In genomic region chr9:65676389-65676788, GRCh38 we compare ENCODE assay signal across 8 cellular contexts. TPM values are rescaled to one million over a fixed set of nuclear protein-coding genes. Genes with fewer than 3 reads are reported as not detected.
DNase-seq lines count a peak whose midpoint lies in the region; ATAC-seq, FAIRE-seq and TF ChIP-seq lines count a peak whose summit lies in the region.
"Not testable (repeated sequence)": the region's sequence is repeated elsewhere in the genome, so short reads cannot be mapped to it uniquely, and the experiment has no call there.

No MANE protein-coding gene starts in this region.

- intact Hi-C loops in A673 (cut with micrococcal nuclease; ENCODE audit: unreplicated experiment); PC-3 (cut with micrococcal nuclease); activated CD4-positive, alpha-beta memory T cell treated with anti-CD3 and anti-CD28 coated beads for 36 hours (cut with micrococcal nuclease); esophagus muscularis mucosa (cut with DNase I): not testable (repeated sequence)

- H3K9me3 Mint-ChIP-seq in GM23338; activated CD4-positive, alpha-beta memory T cell treated with anti-CD3 and anti-CD28 coated beads for 36 hours; astrocyte (ENCODE audit: unreplicated experiment); mesothelial cell of epicardium: not testable (repeated sequence)

- not testable (repeated sequence) for H3K27me3 Mint-ChIP-seq in GM23338 (ENCODE audit: insufficient read depth, low read depth, poor library complexity); activated CD4-positive, alpha-beta memory T cell treated with anti-CD3 and anti-CD28 coated beads for 36 hours; astrocyte (ENCODE audit: low read depth, unreplicated experiment); mesothelial cell of epicardium (ENCODE audit: low read depth)

- TF ChIP-seq CTCF in A673 (conservative IDR thresholded peaks at IDR 0.05; ENCODE audit: low read depth, low read length); GM23338 (conservative IDR thresholded peaks at IDR 0.05; ENCODE audit: low read depth in 2 of 2); PC-3 (conservative IDR thresholded peaks at IDR 0.05; ENCODE audit: low read depth, low read length); astrocyte (IDR thresholded peaks at IDR 0.05; ENCODE audit: insufficient read depth, low read depth, low read length); esophagus muscularis mucosa (IDR thresholded peaks at IDR 0.05); mesothelial cell of epicardium (IDR thresholded peaks at IDR 0.05; ENCODE audit: unreplicated experiment): not testable (repeated sequence)

- not testable (repeated sequence) for H2AFZ ChIP-seq in GM23338; PC-3 (ENCODE audit: low read length); astrocyte (ENCODE audit: low read depth, low read length)

- not testable (repeated sequence) for H3K4me1 ChIP-seq in A673 (ENCODE audit: insufficient read depth, low read length, poor library complexity, severe bottlenecking); GM23338 (ENCODE audit: insufficient read depth); PC-3 (ENCODE audit: insufficient read depth, low read length); astrocyte (ENCODE audit: insufficient read depth, low read length); esophagus muscularis mucosa

- H3K9ac ChIP-seq in PC-3 (ENCODE audit: low read length), result peak overlapping the region; percentile 40; the same call in 1 of the 2 replicates
- peak overlapping the region; percentile 69 for H3K9ac ChIP-seq in astrocyte (ENCODE audit: low read length)

- POLR2A ChIA-PET in A673 (lab: Charles Lee; ENCODE audit: low non-redundant PET); PC-3 (lab: Charles Lee; ENCODE audit: unreplicated experiment); activated CD4-positive, alpha-beta memory T cell treated with anti-CD3 and anti-CD28 coated beads for 36 hours (lab: Charles Lee): not testable (repeated sequence)

- TF ChIP-seq POLR2A in esophagus muscularis mucosa (IDR thresholded peaks at IDR 0.05; ENCODE audit: low read depth), result not testable (repeated sequence)

- H3K4me3 ChIP-seq in A673 (ENCODE audit: low read depth, low read length, poor library complexity, severe bottlenecking), result not testable (repeated sequence)
- H3K4me3 ChIP-seq in GM23338 (peak overlapping the region; percentile 56), PC-3 (ENCODE audit: low read length) (peak overlapping the region; percentile 58), astrocyte (ENCODE audit: insufficient read depth, low read depth, low read length) (peak overlapping the region; percentile 57), esophagus muscularis mucosa (peak overlapping the region in 2 of 4 donors; percentile 21 to 45)

- no CpG with 5 or more reads among the region's 11 CpGs for WGBS in esophagus muscularis mucosa

- not testable (repeated sequence) for ATAC-seq in GM23338, PC-3

- FAIRE-seq in astrocyte (lab: Jason Lieb, UNC), result not testable (repeated sequence)

- H4K20me1 ChIP-seq in GM23338 (replicated peaks; ENCODE audit: insufficient read depth); PC-3 (ENCODE audit: low read length); astrocyte (ENCODE audit: insufficient read depth, low read length): not testable (repeated sequence)

- H3K27me3 ChIP-seq in A673 (replicated peaks; ENCODE audit: insufficient read depth, low read depth, low read length, poor library complexity); PC-3 (ENCODE audit: low read length); astrocyte (ENCODE audit: insufficient read depth, low read length); esophagus muscularis mucosa: not testable (repeated sequence)
- peaks cover 11% of the 10 kb centered on the region; the same call in 1 of the 2 replicates for H3K27me3 ChIP-seq in GM23338 (ENCODE audit: insufficient read depth)

- not testable (repeated sequence) for H3K79me2 ChIP-seq in GM23338 (replicated peaks; ENCODE audit: insufficient read depth); PC-3 (ENCODE audit: low read length); astrocyte (ENCODE audit: insufficient read depth, low read length)

- not testable (repeated sequence) for H3K36me3 ChIP-seq in A673 (ENCODE audit: insufficient read depth, low read length, poor library complexity, severe bottlenecking); GM23338 (ENCODE audit: insufficient read depth); PC-3 (ENCODE audit: low read depth, low read length); astrocyte (ENCODE audit: insufficient read depth, low read length); esophagus muscularis mucosa

- not testable (repeated sequence) for H3K27ac ChIP-seq in A673 (ENCODE audit: low read depth, low read length, poor library complexity, severe bottlenecking); GM23338 (ENCODE audit: low read depth); PC-3 (ENCODE audit: low read length); astrocyte (ENCODE audit: low read depth, low read length)
- H3K27ac ChIP-seq in esophagus muscularis mucosa (replicated peaks in 1 of 4), result peak overlapping the region; percentile 55 to 76 (median 66)

- not testable (repeated sequence) for DNase-seq in A673 (ENCODE audit: low spot score); GM23338 (ENCODE audit: low spot score); PC-3; astrocyte (ENCODE audit: low read depth); esophagus muscularis mucosa (ENCODE audit: extremely low spot score); mesothelial cell of epicardium (ENCODE audit: low spot score in 2 of 2, unreplicated experiment in 2 of 2)
- DNase-seq in activated CD4-positive, alpha-beta memory T cell treated with anti-CD3 and anti-CD28 coated beads for 36 hours, result peak; percentile 54
- DNase-seq in stimulated activated CD4-positive, alpha-beta T cell treated with anti-CD3 and anti-CD28 coated beads, Interleukin-12 subunit alpha, Interleukin-12 subunit beta, amount 100 ng/mL, for 4 hours, result peak; percentile 1

- not testable (repeated sequence) for H3K36me3 Mint-ChIP-seq in GM23338 (ENCODE audit: low read depth); activated CD4-positive, alpha-beta memory T cell treated with anti-CD3 and anti-CD28 coated beads for 36 hours; astrocyte (ENCODE audit: low read depth, unreplicated experiment); mesothelial cell of epicardium

- H3K9me3 ChIP-seq in A673 (ENCODE audit: low read depth, low read length, poor library complexity, severe bottlenecking); PC-3 (ENCODE audit: low read length); astrocyte (ENCODE audit: insufficient read depth, low read depth, low read length); esophagus muscularis mucosa: not testable (repeated sequence)

- H3K4me1 Mint-ChIP-seq in GM23338; activated CD4-positive, alpha-beta memory T cell treated with anti-CD3 and anti-CD28 coated beads for 36 hours (ENCODE audit: low read depth); astrocyte (ENCODE audit: low read depth, unreplicated experiment); mesothelial cell of epicardium: not testable (repeated sequence)

- H3K4me2 ChIP-seq in GM23338 (peak overlapping the region; percentile 74), PC-3 (ENCODE audit: low read length) (peak overlapping the region; percentile 74; the same call in 1 of the 2 replicates), astrocyte (ENCODE audit: low read length) (peak overlapping the region; percentile 82)

- BruUV-seq in A673 (replicated peaks; lab: Mats Ljungman, UMichigan) (TSS peak; percentile 52), PC-3 (replicated peaks; lab: Mats Ljungman, UMichigan) (TSS peak; percentile 57)

- H3K9me2 ChIP-seq in GM23338 (ENCODE audit: insufficient read depth); PC-3 (replicated peaks; ENCODE audit: low read length): not testable (repeated sequence)

- CTCF ChIA-PET in A673 (lab: Charles Lee); PC-3 (lab: Charles Lee); activated CD4-positive, alpha-beta memory T cell treated with anti-CD3 and anti-CD28 coated beads for 36 hours (lab: Charles Lee): not testable (repeated sequence)

- not testable (repeated sequence) for H3K27ac Mint-ChIP-seq in GM23338; astrocyte (ENCODE audit: unreplicated experiment)
- H3K27ac Mint-ChIP-seq in activated CD4-positive, alpha-beta memory T cell treated with anti-CD3 and anti-CD28 coated beads for 36 hours, result peak overlapping the region; percentile 78
- H3K27ac Mint-ChIP-seq in mesothelial cell of epicardium, result peak overlapping the region; percentile 79

- not testable (repeated sequence) for TF ChIP-seq EP300 in esophagus muscularis mucosa (IDR thresholded peaks at IDR 0.05)

- H3K4me3 Mint-ChIP-seq in GM23338 (peak overlapping the region; percentile 75), astrocyte (ENCODE audit: unreplicated experiment) (peak overlapping the region; percentile 82), mesothelial cell of epicardium (peak overlapping the region; percentile 67)
- peak overlapping the region; percentile 73 for H3K4me3 Mint-ChIP-seq in activated CD4-positive, alpha-beta memory T cell treated with anti-CD3 and anti-CD28 coated beads for 36 hours

- not testable (repeated sequence) for H3F3A ChIP-seq in GM23338 (replicated peaks; ENCODE audit: low read depth); PC-3 (ENCODE audit: low read length, unreplicated experiment)

RNA-seq across cellular contexts. Expression of gene ZNG1E, which starts 0.7 kb away (rescaled TPM):
- total RNA-seq in A673 (2021) (62.7 and 64.8 TPM in 2 replicates), PC-3 (2014; rRNA removed) (32.8 and 42.3 TPM in 2 replicates), astrocyte (44.5 and 47.0 TPM in 2 replicates), esophagus muscularis mucosa (10 to 100 TPM; 16.2 to 28.7 (median 18.3) TPM), mesothelial cell of epicardium (52.4 to 54.7 TPM (median 53.7 TPM) in 3 replicates)
- total RNA-seq in GM23338 (2014; rRNA removed; shearing (Covaris generic)), result 32.1 and 40.0 TPM in 2 replicates
- 49.5 and 70.3 TPM in 2 replicates for polyA plus RNA-seq in GM23338 (2016; fragmentation: Nextera tagmentation; extraction: Ambion mirVana)
- total RNA-seq in activated CD4-positive, alpha-beta memory T cell treated with anti-CD3 and anti-CD28 coated beads for 36 hours, result 10 to 100 TPM; 34.5 to 38.4 TPM
